15 cellular contexts compared by ENCODE assay signal in genomic region chr12:31742891-31743290, GRCh38. TPM values are rescaled to one million over a fixed set of nuclear protein-coding genes. Genes with fewer than 3 reads are reported as not detected.
DNase-seq lines count a peak whose midpoint lies in the region; ATAC-seq and TF ChIP-seq lines count a peak whose summit lies in the region.
"Had no signal": no experiment of that assay in that cellular context is flagged by ENCODE, and none has a peak within 500 bp of the region (broad histone marks: within the 10 kb centered on the region; RNA-seq: fewer than 3 reads in every experiment).

No MANE protein-coding gene starts in this region.

- peak overlapping the region; percentile 6 for H3K4me2 ChIP-seq in Loucy (ENCODE audit: low read depth, low read length, poor library complexity, severe bottlenecking)

- H3K9me2 ChIP-seq in Loucy (replicated peaks; ENCODE audit: low read depth, low read length) = no peaks in the 10 kb centered on the region

- no peaks in the 10 kb centered on the region for H3K36me3 ChIP-seq in Loucy (ENCODE audit: insufficient read depth, low read length)
- H3K36me3 ChIP-seq in neutrophil = no peaks in the 10 kb centered on the region

- H3K27me3 ChIP-seq in Loucy (ENCODE audit: insufficient read depth, low read length, poor library complexity, severe bottlenecking) (no peaks in the 10 kb centered on the region), neutrophil (no peaks in the 10 kb centered on the region)

- H3K27me3 Mint-ChIP-seq in T-cell = no peaks in the 10 kb centered on the region
- H3K27me3 Mint-ChIP-seq: stimulated activated naive CD8-positive, alpha-beta T cell treated with anti-CD3 and anti-CD28 coated beads, Interleukin-15, Interleukin-2, amounts not matched to agents 100 ng/mL and 50 ng/mL, for 24 hours had no signal

- no peak overlapping the region for H2AFZ ChIP-seq in Loucy (ENCODE audit: low read length)

- TF ChIP-seq CTCF in Loucy (conservative IDR thresholded peaks at IDR 0.05; ENCODE audit: low read length) (no peak), neutrophil (IDR thresholded peaks at IDR 0.05) (no peak)

- POLR2A ChIA-PET in T-cell (lab: Charles Lee) = interaction anchor here in 1 of 2 donors (0.7 kb wide), 1 partner anchor 11 kb away, joined by 3 read pairs; no protein-coding TSS in a partner anchor

- H3K4me3 Mint-ChIP-seq in T-cell = peak overlapping the region in 1 of 3 donors; percentile 8
- H3K4me3 Mint-ChIP-seq: stimulated activated naive CD8-positive, alpha-beta T cell treated with anti-CD3 and anti-CD28 coated beads, Interleukin-15, Interleukin-2, amounts not matched to agents 100 ng/mL and 50 ng/mL, for 24 hours had no signal

- H3K27ac ChIP-seq in neutrophil = peak overlapping the region; percentile 99

- ATAC-seq in T-cell (replicated peaks in 1 of 4) (peak; percentile 48 to 69 (median 58)), HG03520 (IDR thresholded peaks at IDR 0.05; ENCODE audit: unreplicated experiment) (no peak), HG03097 (IDR thresholded peaks at IDR 0.05; ENCODE audit: low FRiP score, unreplicated experiment) (no peak), GM18873 (IDR thresholded peaks at IDR 0.05; ENCODE audit: low FRiP score, unreplicated experiment) (no peak)

- CTCF ChIA-PET in T-cell (lab: Charles Lee) = interaction anchor here in 1 of 2 donors (0.7 to 0.8 kb wide), 2 partner anchors 15 to 90 kb away, joined by 3 to 7 read pairs; no protein-coding TSS in a partner anchor

- DNase-seq in DMS79 treated with DMSO at 0.1 percent for 48 hours (lab: John Stamatoyannopoulos, UW) (peak; percentile 50), T-cell (peak in 2 of 34 experiments; percentile 29 to 34), NK-92 (lab: John Stamatoyannopoulos, UW; ENCODE audit: unreplicated experiment) (no peak)
- DNase-seq: activated T-cell treated with anti-CD3 and anti-CD28 coated beads, Interleukin-2, amount 50 U/mL, for 48 hours; amniotic stem cell; dermis blood vessel endothelial cell; NCI-H1092 treated with DMSO at 0.1 percent for 48 hours; NCI-H510A; retina had no signal

- no peaks in the 10 kb centered on the region for H4K20me1 ChIP-seq in Loucy (ENCODE audit: insufficient read depth, low read length, poor library complexity, severe bottlenecking)

- H3K4me1 Mint-ChIP-seq in T-cell = peaks cover 71 to 79% (median 74%) of the 10 kb centered on the region in 3 donors

- no peaks in the 10 kb centered on the region for H3K79me2 ChIP-seq in Loucy (ENCODE audit: insufficient read depth, low read length)

- H3K4me3 ChIP-seq in Loucy (ENCODE audit: low read length, poor library complexity, severe bottlenecking) (no peak overlapping the region), neutrophil (ENCODE audit: low read depth in 1 of 2, low read length in 1 of 2) (peak overlapping the region in 1 of 2 experiments; percentile 0)

- H3K4me1 ChIP-seq in Loucy (ENCODE audit: insufficient read depth, low read length, poor library complexity, severe bottlenecking) (peaks cover 42% of the 10 kb centered on the region), neutrophil (ENCODE audit: control insufficient read depth in 1 of 2, insufficient read depth in 1 of 2, low read depth in 1 of 2, low read length in 1 of 2) (peaks cover 79 to 90% of the 10 kb centered on the region in 2 experiments)

- no peaks in the 10 kb centered on the region for H3K9me3 Mint-ChIP-seq in T-cell
- H3K9me3 Mint-ChIP-seq: stimulated activated naive CD8-positive, alpha-beta T cell treated with anti-CD3 and anti-CD28 coated beads, Interleukin-15, Interleukin-2, amounts not matched to agents 100 ng/mL and 50 ng/mL, for 24 hours had no signal

- H3K9me3 ChIP-seq in Loucy (ENCODE audit: insufficient read depth, low read depth, low read length) = no peaks in the 10 kb centered on the region
- H3K9me3 ChIP-seq in neutrophil = no peaks in the 10 kb centered on the region

- peaks cover 4% of the 10 kb centered on the region; the same call in 1 of the 2 replicates for H3F3A ChIP-seq in Loucy (ENCODE audit: low read depth)

- H3K27ac Mint-ChIP-seq in T-cell = peak overlapping the region; percentile 71 to 72
- H3K27ac Mint-ChIP-seq: stimulated activated naive CD8-positive, alpha-beta T cell treated with anti-CD3 and anti-CD28 coated beads, Interleukin-15, Interleukin-2, amounts not matched to agents 100 ng/mL and 50 ng/mL, for 24 hours had no signal

- no peaks in the 10 kb centered on the region for H3K36me3 Mint-ChIP-seq in T-cell

- no peak overlapping the region for H3K9ac ChIP-seq in Loucy (ENCODE audit: low read depth, low read length, poor library complexity, severe bottlenecking)

RNA-seq across cellular contexts. Expression of gene AMN1, which starts 14.1 kb away (rescaled TPM):
- total RNA-seq in T-cell = 10 to 100 TPM in 4 of 5 donors, 1 to 10 TPM in 1; 8.4 to 13.6 (median 12.2) TPM

Comparison
In these comparisons a context has a peak if more than half of its experiments do, and no peak if none do; other contexts are left out.
1. ATAC-seq: peak in T-cell (4 of 4); none in HG03520 (single experiment), HG03097 (single experiment) and GM18873 (single experiment).